ENCODE assay signal across 8 cellular contexts in genomic region chr6:106117579-106117978, GRCh38. TPM values are rescaled to one million over a fixed set of nuclear protein-coding genes. Genes with fewer than 3 reads are reported as not detected.
DNase-seq lines count a peak whose midpoint lies in the region; ATAC-seq and TF ChIP-seq lines count a peak whose summit lies in the region.

No MANE protein-coding gene starts in this region.

- H3K4me1 Mint-ChIP-seq in mesothelial cell of epicardium = peaks cover 10% of the 10 kb centered on the region

- H3K27me3 Mint-ChIP-seq in mesothelial cell of epicardium (ENCODE audit: low read depth) = peaks cover 10% of the 10 kb centered on the region

- ATAC-seq in GM18909 (IDR thresholded peaks at IDR 0.05; ENCODE audit: poor library complexity, unreplicated experiment) (peak; percentile 46), HG03460 (IDR thresholded peaks at IDR 0.05; ENCODE audit: unreplicated experiment) (peak; percentile 53), sciatic nerve (peak; percentile 36), HG02642 (IDR thresholded peaks at IDR 0.05; ENCODE audit: poor library complexity, unreplicated experiment) (no peak), omental fat pad (ENCODE audit: low FRiP score) (no peak)

- DNase-seq in activated CD8-positive, alpha-beta memory T cell treated with anti-CD3 and anti-CD28 coated beads for 24 hours = peak; percentile 79
- no peak for DNase-seq in sciatic nerve (ENCODE audit: low spot score)
- no peak for DNase-seq in omental fat pad (ENCODE audit: low spot score)
- no peak for DNase-seq in mesothelial cell of epicardium (ENCODE audit: low spot score in 2 of 2, unreplicated experiment in 2 of 2)
- no peak for DNase-seq in coronary artery (ENCODE audit: low spot score)

- peaks cover 11% of the 10 kb centered on the region for H3K9me3 Mint-ChIP-seq in mesothelial cell of epicardium

- no peak overlapping the region for H3K27ac Mint-ChIP-seq in mesothelial cell of epicardium

- no peak overlapping the region for H3K27ac ChIP-seq in coronary artery

- H3K4me3 Mint-ChIP-seq in mesothelial cell of epicardium = no peak overlapping the region

- no peak overlapping the region for H3K4me3 ChIP-seq in coronary artery

- no peaks in the 10 kb centered on the region for H3K36me3 Mint-ChIP-seq in mesothelial cell of epicardium

- TF ChIP-seq CTCF in omental fat pad (IDR thresholded peaks at IDR 0.05) (no peak), mesothelial cell of epicardium (IDR thresholded peaks at IDR 0.05; ENCODE audit: unreplicated experiment) (no peak), coronary artery (IDR thresholded peaks at IDR 0.05) (no peak)

- intact Hi-C loops in sciatic nerve (cut with DNase I) = no loop called here

RNA-seq across cellular contexts. Expression of gene PRDM1, which starts 31.4 kb away (rescaled TPM):
- total RNA-seq in sciatic nerve (15.9 TPM), omental fat pad (10 to 100 TPM in 2 of 4 donors, 1 to 10 TPM in 2; 7.0 to 20.8 (median 10.3) TPM), mesothelial cell of epicardium (1.5 to 2.3 TPM (median 1.9 TPM) in 3 replicates)

Comparison
In these comparisons a context has a peak if more than half of its experiments do, and no peak if none do; other contexts are left out.
1. ATAC-seq: peak in GM18909 (single experiment), HG03460 (single experiment) and sciatic nerve (single experiment); none in HG02642 (single experiment) and omental fat pad (single experiment).